In the genomic region with DNA sequence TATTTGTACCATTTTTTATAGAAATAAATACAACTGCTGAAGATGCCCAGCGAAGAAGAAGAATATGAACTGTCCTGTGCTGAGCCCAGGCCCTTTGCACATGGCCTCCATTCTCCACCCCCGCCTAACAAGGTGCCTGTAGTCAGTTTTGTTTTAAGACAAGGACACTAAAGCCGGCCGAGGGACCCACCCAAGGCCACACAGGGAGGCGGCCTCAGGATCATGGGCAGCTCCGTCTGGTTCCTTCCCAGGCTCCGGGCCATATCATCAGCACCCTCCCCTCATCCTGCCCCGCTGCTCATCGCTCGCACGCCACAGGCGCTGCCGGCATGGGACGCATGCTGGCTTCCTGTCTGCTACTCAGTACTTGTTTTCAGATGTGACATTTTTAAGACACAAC, we compare ENCODE assay signal across 1 cellular context.
TF ChIP-seq lines count a peak whose summit lies in the region.

No MANE protein-coding gene starts in this region.

TF ChIP-seq in K562, 482 proteins besides CTCF, POLR2A, EP300 and RAD21:
- TF ChIP-seq, protein P1, sequence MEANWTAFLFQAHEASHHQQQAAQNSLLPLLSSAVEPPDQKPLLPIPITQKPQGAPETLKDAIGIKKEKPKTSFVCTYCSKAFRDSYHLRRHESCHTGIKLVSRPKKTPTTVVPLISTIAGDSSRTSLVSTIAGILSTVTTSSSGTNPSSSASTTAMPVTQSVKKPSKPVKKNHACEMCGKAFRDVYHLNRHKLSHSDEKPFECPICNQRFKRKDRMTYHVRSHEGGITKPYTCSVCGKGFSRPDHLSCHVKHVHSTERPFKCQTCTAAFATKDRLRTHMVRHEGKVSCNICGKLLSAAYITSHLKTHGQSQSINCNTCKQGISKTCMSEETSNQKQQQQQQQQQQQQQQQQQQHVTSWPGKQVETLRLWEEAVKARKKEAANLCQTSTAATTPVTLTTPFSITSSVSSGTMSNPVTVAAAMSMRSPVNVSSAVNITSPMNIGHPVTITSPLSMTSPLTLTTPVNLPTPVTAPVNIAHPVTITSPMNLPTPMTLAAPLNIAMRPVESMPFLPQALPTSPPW (CRISPR knock-in tag; IDR thresholded peaks at IDR 0.05), result no peak
- no peak for TF ChIP-seq TCFL5 (CRISPR knock-in tag; conservative IDR thresholded peaks at IDR 0.05)
- TF ChIP-seq, protein P2, sequence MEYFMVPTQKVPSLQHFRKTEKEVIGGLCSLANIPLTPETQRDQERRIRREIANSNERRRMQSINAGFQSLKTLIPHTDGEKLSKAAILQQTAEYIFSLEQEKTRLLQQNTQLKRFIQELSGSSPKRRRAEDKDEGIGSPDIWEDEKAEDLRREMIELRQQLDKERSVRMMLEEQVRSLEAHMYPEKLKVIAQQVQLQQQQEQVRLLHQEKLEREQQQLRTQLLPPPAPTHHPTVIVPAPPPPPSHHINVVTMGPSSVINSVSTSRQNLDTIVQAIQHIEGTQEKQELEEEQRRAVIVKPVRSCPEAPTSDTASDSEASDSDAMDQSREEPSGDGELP (CRISPR knock-in tag; IDR thresholded peaks at IDR 0.05; ENCODE audit: borderline replicate concordance), result no peak
- TF ChIP-seq CHD1 (IDR thresholded peaks at IDR 0.05; ENCODE audit: low read length), result no peak
- no peak for TF ChIP-seq IRF1 (CRISPR knock-in tag; IDR thresholded peaks at IDR 0.05; ENCODE audit: borderline replicate concordance)
- TF ChIP-seq HDAC3 (IDR thresholded peaks at IDR 0.05; ENCODE audit: borderline replicate concordance, partially characterized antibody), result no peak
- TF ChIP-seq YY1 (IDR thresholded peaks at IDR 0.05; ENCODE audit: borderline replicate concordance in 1 of 3, control insufficient read depth in 1 of 3, extremely low read depth in 1 of 3, insufficient read depth in 3 of 3, insufficient read length in 1 of 3, insufficient replicate concordance in 2 of 3, low read depth in 1 of 3, low read length in 2 of 3), result no peak
- no peak for TF ChIP-seq ZNF696 (CRISPR knock-in tag; conservative IDR thresholded peaks at IDR 0.05)
- TF ChIP-seq ZNF282 (CRISPR knock-in tag; IDR thresholded peaks at IDR 0.05), result no peak
- TF ChIP-seq ZC3H11A (IDR thresholded peaks at IDR 0.05; ENCODE audit: low read depth, low read length), result no peak
- TF ChIP-seq TBL1XR1 (IDR thresholded peaks at IDR 0.05; ENCODE audit: low read length in 2 of 2), result no peak
- TF ChIP-seq NCOA1 (IDR thresholded peaks at IDR 0.05; ENCODE audit: low read depth), result no peak
- no peak for TF ChIP-seq ZNF699 (CRISPR knock-in tag; IDR thresholded peaks at IDR 0.05; ENCODE audit: insufficient replicate concordance)
- no peak for TF ChIP-seq MEF2D (tag; conservative IDR thresholded peaks at IDR 0.05; ENCODE audit: low read depth)
- TF ChIP-seq, protein P3, sequence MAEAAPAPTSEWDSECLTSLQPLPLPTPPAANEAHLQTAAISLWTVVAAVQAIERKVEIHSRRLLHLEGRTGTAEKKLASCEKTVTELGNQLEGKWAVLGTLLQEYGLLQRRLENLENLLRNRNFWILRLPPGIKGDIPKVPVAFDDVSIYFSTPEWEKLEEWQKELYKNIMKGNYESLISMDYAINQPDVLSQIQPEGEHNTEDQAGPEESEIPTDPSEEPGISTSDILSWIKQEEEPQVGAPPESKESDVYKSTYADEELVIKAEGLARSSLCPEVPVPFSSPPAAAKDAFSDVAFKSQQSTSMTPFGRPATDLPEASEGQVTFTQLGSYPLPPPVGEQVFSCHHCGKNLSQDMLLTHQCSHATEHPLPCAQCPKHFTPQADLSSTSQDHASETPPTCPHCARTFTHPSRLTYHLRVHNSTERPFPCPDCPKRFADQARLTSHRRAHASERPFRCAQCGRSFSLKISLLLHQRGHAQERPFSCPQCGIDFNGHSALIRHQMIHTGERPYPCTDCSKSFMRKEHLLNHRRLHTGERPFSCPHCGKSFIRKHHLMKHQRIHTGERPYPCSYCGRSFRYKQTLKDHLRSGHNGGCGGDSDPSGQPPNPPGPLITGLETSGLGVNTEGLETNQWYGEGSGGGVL (CRISPR knock-in tag; IDR thresholded peaks at IDR 0.05), result no peak
- no peak for TF ChIP-seq ERF (CRISPR knock-in tag; IDR thresholded peaks at IDR 0.05)
- no peak for TF ChIP-seq ILF3 (IDR thresholded peaks at IDR 0.05; ENCODE audit: borderline replicate concordance)
- no peak for TF ChIP-seq ATF7 (IDR thresholded peaks at IDR 0.05)
- no peak for TF ChIP-seq USF2 (CRISPR knock-in tag; IDR thresholded peaks at IDR 0.05)
